Comparison of ENCODE assay signal across 37 cellular contexts in the genomic region with DNA sequence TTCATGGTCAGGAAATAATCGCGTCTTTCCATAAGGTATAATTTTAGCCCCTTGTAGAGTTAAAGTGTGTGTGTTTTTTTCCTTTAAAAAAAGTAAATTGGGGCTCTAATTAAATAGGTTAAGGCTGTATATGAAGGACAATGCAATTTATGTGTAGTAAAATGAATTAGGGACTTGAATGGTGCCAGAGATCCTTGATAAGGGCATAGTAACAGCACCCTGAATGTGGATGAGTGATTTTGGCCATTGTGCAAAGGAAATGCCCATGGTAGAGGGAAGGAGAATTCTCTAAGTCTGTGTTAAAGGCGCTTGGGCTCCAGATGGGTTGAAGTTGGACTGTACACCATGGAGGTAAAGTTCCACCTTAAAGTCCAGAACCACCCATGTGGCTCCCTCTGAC.
"Had no signal": no experiment of that assay in that cellular context is flagged by ENCODE, and none has a peak within 500 bp of the region (broad histone marks: within the 10 kb centered on the region; RNA-seq: fewer than 3 reads in every experiment).

No MANE protein-coding gene starts in this region.

- H3K36me3 ChIP-seq: adrenal gland, ascending aorta, brain microvascular endothelial cell, breast epithelium, cardiac muscle cell had no signal

- DNase-seq: activated effector memory CD4-positive, alpha-beta T cell treated with anti-CD3 and anti-CD28 coated beads, Interleukin-2, amount 50 U/mL, for 16 hours; activated effector memory CD4-positive, alpha-beta T cell treated with Interleukin-2 at 50 U/mL for 16 hours; activated gamma-delta T cell; activated gamma-delta T cell treated with Interleukin-2 at 50 U/mL for 16 hours; activated naive CD4-positive, alpha-beta T cell; activated naive CD4-positive, alpha-beta T cell treated with anti-CD3 and anti-CD28 coated beads for 36 hours; activated naive CD4-positive, alpha-beta T cell treated with anti-CD3 and anti-CD28 coated beads, Interleukin-2, amount 10 ng/mL, durations not matched to agents 7 days and 5 days; activated naive CD4-positive, alpha-beta T cell treated with anti-CD3 and anti-CD28 coated beads, Interleukin-2, amount 50 U/mL, for 16 hours; activated naive CD4-positive, alpha-beta T cell treated with Interleukin-2 at 50 U/mL for 16 hours; activated naive CD8-positive, alpha-beta T cell treated with anti-CD3 and anti-CD28 coated beads for 36 hours; activated naive CD8-positive, alpha-beta T cell treated with anti-CD3 and anti-CD28 coated beads, Interleukin-2, amount 10 ng/mL, durations not matched to agents 7 days and 5 days; activated naive CD8-positive, alpha-beta T cell treated with anti-CD3 and anti-CD28 coated beads, Interleukin-2, amount 50 U/mL, for 24 hours; activated T-cell treated with anti-CD3 and anti-CD28 coated beads, Interleukin-2, amount 50 U/mL, for 24 hours; activated T-cell treated with anti-CD3 and anti-CD28 coated beads, Interleukin-2, amount 50 U/mL, for 4 hours; activated T-cell treated with anti-CD3 and anti-CD28 coated beads, Interleukin-2, amount 50 U/mL, for 48 hours; activated T-cell treated with anti-CD3 and anti-CD28 coated beads, Interleukin-2, amount 50 U/mL, for 72 hours; adrenal gland; amniotic stem cell; amygdala; anterior cingulate cortex; aorta; body of pancreas; brain microvascular endothelial cell; caudate nucleus; central memory CD4-positive, alpha-beta T cell; cerebellar nuclear complex had no signal

- H3K4me1 Mint-ChIP-seq: activated naive CD4-positive, alpha-beta T cell treated with anti-CD3 and anti-CD28 coated beads, Interleukin-2, amount 10 ng/mL, durations not matched to agents 7 days and 5 days; activated naive CD4-positive, alpha-beta T cell treated with anti-CD3 and anti-CD28 coated beads, Interleukin-2, amount 50 U/mL, for 24 hours; activated naive CD8-positive, alpha-beta T cell treated with anti-CD3 and anti-CD28 coated beads for 36 hours; activated naive CD8-positive, alpha-beta T cell treated with anti-CD3 and anti-CD28 coated beads, Interleukin-2, amount 10 ng/mL, durations not matched to agents 7 days and 5 days; activated naive CD8-positive, alpha-beta T cell treated with anti-CD3 and anti-CD28 coated beads, Interleukin-2, amount 50 U/mL, for 24 hours; activated T-helper 17 cell treated with anti-CD3 and anti-CD28 coated beads, Interleukin-2, amount 50 U/mL, for 72 hours; central memory CD8-positive, alpha-beta T cell had no signal

- H3K27me3 ChIP-seq: adrenal gland, ascending aorta, body of pancreas, brain microvascular endothelial cell had no signal

- H3K27ac Mint-ChIP-seq: activated naive CD4-positive, alpha-beta T cell treated with anti-CD3 and anti-CD28 coated beads for 36 hours; activated naive CD4-positive, alpha-beta T cell treated with anti-CD3 and anti-CD28 coated beads, Interleukin-2, amount 10 ng/mL, durations not matched to agents 7 days and 5 days; activated naive CD4-positive, alpha-beta T cell treated with anti-CD3 and anti-CD28 coated beads, Interleukin-2, amount 50 U/mL, for 24 hours; activated naive CD4-positive, alpha-beta T cell treated with anti-CD3 and anti-CD28 coated beads, Interleukin-2, amount 50 U/mL, for 72 hours; activated naive CD8-positive, alpha-beta T cell; activated naive CD8-positive, alpha-beta T cell treated with anti-CD3 and anti-CD28 coated beads for 36 hours; activated naive CD8-positive, alpha-beta T cell treated with anti-CD3 and anti-CD28 coated beads, Interleukin-2, amount 10 ng/mL, durations not matched to agents 7 days and 5 days; activated naive CD8-positive, alpha-beta T cell treated with anti-CD3 and anti-CD28 coated beads, Interleukin-2, amount 50 U/mL, for 24 hours; activated T-cell treated with anti-CD3 and anti-CD28 coated beads, Interleukin-2, amount 50 U/mL, for 24 hours; activated T-cell treated with anti-CD3 and anti-CD28 coated beads, Interleukin-2, amount 50 U/mL, for 72 hours; activated T-helper 1 cell treated with anti-CD3 and anti-CD28 coated beads, Interleukin-12 subunit alpha, Interleukin-12 subunit beta, Interleukin-2, Interleukin-4 antibody, amounts not matched to agents 30 ng/mL and 10 ng/mL and 1 ng/mL, durations not matched to agents 14 hours and 24 hours and 36 hours; activated T-helper 17 cell treated with anti-CD3 and anti-CD28 coated beads, Interleukin-2, amount 50 U/mL, for 72 hours; activated T-helper 2 cell treated with anti-CD3 and anti-CD28 coated beads, Interferon-gamma antibody, Interleukin-2, Interleukin-4, amounts not matched to agents 10 μg/mL and 5 μg/mL and 100 μg/mL, durations not matched to agents 14 hours and 24 hours and 36 hours had no signal

- H3K27ac ChIP-seq: adrenal gland, ascending aorta, body of pancreas, brain microvascular endothelial cell, breast epithelium, cardiac muscle cell had no signal

- H3K4me3 ChIP-seq: adrenal gland, ascending aorta, body of pancreas, breast epithelium, cardiac muscle cell had no signal

- H3K27me3 Mint-ChIP-seq: activated naive CD4-positive, alpha-beta T cell treated with anti-CD3 and anti-CD28 coated beads, Interleukin-2, amount 10 ng/mL, durations not matched to agents 7 days and 5 days; activated naive CD4-positive, alpha-beta T cell treated with anti-CD3 and anti-CD28 coated beads, Interleukin-2, amount 50 U/mL, for 24 hours; activated naive CD8-positive, alpha-beta T cell treated with anti-CD3 and anti-CD28 coated beads, Interleukin-2, amount 10 ng/mL, durations not matched to agents 7 days and 5 days; activated naive CD8-positive, alpha-beta T cell treated with anti-CD3 and anti-CD28 coated beads, Interleukin-2, amount 50 U/mL, for 24 hours; activated T-cell treated with anti-CD3 and anti-CD28 coated beads, Interleukin-2, amount 50 U/mL, for 24 hours; activated T-helper 17 cell treated with anti-CD3 and anti-CD28 coated beads, Interleukin-2, amount 50 U/mL, for 72 hours; brain; central memory CD8-positive, alpha-beta T cell had no signal

- ATAC-seq: activated naive CD4-positive, alpha-beta T cell treated with anti-CD3 and anti-CD28 coated beads, Interleukin-2, amount 50 U/mL, for 72 hours; activated naive CD8-positive, alpha-beta T cell treated with anti-CD3 and anti-CD28 coated beads, Interleukin-2, amount 50 U/mL, for 24 hours; activated T-cell treated with anti-CD3 and anti-CD28 coated beads, Interleukin-2, amount 50 U/mL, for 4 hours; activated T-cell treated with anti-CD3 and anti-CD28 coated beads, Interleukin-2, amount 50 U/mL, for 72 hours; activated T-helper 17 cell treated with anti-CD3 and anti-CD28 coated beads, Interleukin-2, amount 50 U/mL, for 72 hours; body of pancreas had no signal

- H3K9me3 Mint-ChIP-seq: activated naive CD4-positive, alpha-beta T cell treated with anti-CD3 and anti-CD28 coated beads, Interleukin-2, amount 50 U/mL, for 24 hours had no signal

- H3K4me3 Mint-ChIP-seq: activated naive CD4-positive, alpha-beta T cell treated with anti-CD3 and anti-CD28 coated beads for 36 hours; activated naive CD4-positive, alpha-beta T cell treated with anti-CD3 and anti-CD28 coated beads, Interleukin-2, amount 10 ng/mL, durations not matched to agents 7 days and 5 days; activated naive CD4-positive, alpha-beta T cell treated with anti-CD3 and anti-CD28 coated beads, Interleukin-2, amount 50 U/mL, for 24 hours; activated naive CD8-positive, alpha-beta T cell; activated naive CD8-positive, alpha-beta T cell treated with anti-CD3 and anti-CD28 coated beads for 36 hours; activated naive CD8-positive, alpha-beta T cell treated with anti-CD3 and anti-CD28 coated beads, Interleukin-2, amount 10 ng/mL, durations not matched to agents 7 days and 5 days; activated naive CD8-positive, alpha-beta T cell treated with anti-CD3 and anti-CD28 coated beads, Interleukin-2, amount 50 U/mL, for 24 hours; activated T-cell treated with anti-CD3 and anti-CD28 coated beads, Interleukin-2, amount 50 U/mL, for 24 hours; activated T-cell treated with anti-CD3 and anti-CD28 coated beads, Interleukin-2, amount 50 U/mL, for 4 hours; activated T-cell treated with anti-CD3 and anti-CD28 coated beads, Interleukin-2, amount 50 U/mL, for 72 hours; activated T-helper 1 cell treated with anti-CD3 and anti-CD28 coated beads, Interleukin-12 subunit alpha, Interleukin-12 subunit beta, Interleukin-2, Interleukin-4 antibody, amounts not matched to agents 30 ng/mL and 10 ng/mL and 1 ng/mL, durations not matched to agents 14 hours and 24 hours and 36 hours; activated T-helper 17 cell treated with anti-CD3 and anti-CD28 coated beads, Interleukin-2, amount 50 U/mL, for 72 hours; central memory CD8-positive, alpha-beta T cell had no signal

- H3K4me1 ChIP-seq: adrenal gland, ascending aorta, breast epithelium had no signal

- H3K36me3 Mint-ChIP-seq: activated naive CD4-positive, alpha-beta T cell treated with anti-CD3 and anti-CD28 coated beads, Interleukin-2, amount 10 ng/mL, durations not matched to agents 7 days and 5 days; activated naive CD4-positive, alpha-beta T cell treated with anti-CD3 and anti-CD28 coated beads, Interleukin-2, amount 50 U/mL, for 24 hours; activated naive CD4-positive, alpha-beta T cell treated with anti-CD3 and anti-CD28 coated beads, Interleukin-2, amount 50 U/mL, for 72 hours; activated naive CD8-positive, alpha-beta T cell; activated naive CD8-positive, alpha-beta T cell treated with anti-CD3 and anti-CD28 coated beads for 36 hours; activated naive CD8-positive, alpha-beta T cell treated with anti-CD3 and anti-CD28 coated beads, Interleukin-2, amount 10 ng/mL, durations not matched to agents 7 days and 5 days; brain had no signal

- H3K9me3 ChIP-seq: adrenal gland, ascending aorta, body of pancreas, breast epithelium had no signal
